Comparison of ENCODE assay signal across 13 cellular contexts in genomic region chr4:1211951-1212545, GRCh38. TPM values are rescaled to one million over a fixed set of nuclear protein-coding genes. Genes with fewer than 3 reads are reported as not detected.
A peak's percentile ranks its signal among the peaks of the same experiment; 100 is the strongest.
DNase-seq lines count a peak whose midpoint lies in the region; TF ChIP-seq lines count a peak whose summit lies in the region.
"Had no signal": no experiment of that assay in that cellular context is flagged by ENCODE, and none has a peak within 500 bp of the region (broad histone marks: within the 10 kb centered on the region; RNA-seq: fewer than 3 reads in every experiment).

No MANE protein-coding gene starts in this region.

- no peak overlapping the region for H3K14ac ChIP-seq in trophoblast cell (ENCODE audit: low read length)

- no peak overlapping the region for H3K4ac ChIP-seq in trophoblast cell (ENCODE audit: low read depth, low read length)

- no peak overlapping the region for H3K4me2 ChIP-seq in trophoblast cell (ENCODE audit: low read length)

- H3K4me3 ChIP-seq in esophagus muscularis mucosa = no peak overlapping the region
- H3K4me3 ChIP-seq in tibial artery = no peak overlapping the region
- H3K4me3 ChIP-seq in trophoblast cell (ENCODE audit: low read depth, low read length) = no peak overlapping the region
- H3K4me3 ChIP-seq: lung had no signal

- no peak overlapping the region for H4K12ac ChIP-seq in trophoblast cell (ENCODE audit: low read depth, low read length)

- H3K79me1 ChIP-seq in trophoblast cell (ENCODE audit: low read length) = peaks cover 18% of the 10 kb centered on the region

- TF ChIP-seq CTCF in VCaP (conservative IDR thresholded peaks at IDR 0.05) = no peak
- no peak for TF ChIP-seq CTCF in esophagus muscularis mucosa (IDR thresholded peaks at IDR 0.05)
- no peak for TF ChIP-seq CTCF in tibial artery (IDR thresholded peaks at IDR 0.05)

- peaks cover 63% of the 10 kb centered on the region for H3K36me3 Mint-ChIP-seq in activated T-cell treated with anti-CD3 and anti-CD28 coated beads, Interleukin-2, amount 50 U/mL, for 24 hours (ENCODE audit: low read depth)
- H3K36me3 Mint-ChIP-seq: activated naive CD8-positive, alpha-beta T cell had no signal

- H3K9me3 Mint-ChIP-seq in activated T-cell treated with anti-CD3 and anti-CD28 coated beads, Interleukin-2, amount 50 U/mL, for 24 hours = no peaks in the 10 kb centered on the region

- H2AK5ac ChIP-seq in trophoblast cell (ENCODE audit: low read length) = no peak overlapping the region

- H2BK12ac ChIP-seq in trophoblast cell (ENCODE audit: low read length) = no peak overlapping the region

- H3K27me3 ChIP-seq in esophagus muscularis mucosa (no peaks in the 10 kb centered on the region), tibial artery (no peaks in the 10 kb centered on the region), trophoblast cell (ENCODE audit: insufficient read depth, low read length) (no peaks in the 10 kb centered on the region)

- H3K9me3 ChIP-seq in esophagus muscularis mucosa (no peaks in the 10 kb centered on the region), tibial artery (no peaks in the 10 kb centered on the region), trophoblast cell (ENCODE audit: insufficient read depth, low read depth, low read length) (no peaks in the 10 kb centered on the region)

- TF ChIP-seq POLR2A in esophagus muscularis mucosa (IDR thresholded peaks at IDR 0.05; ENCODE audit: low read depth) = no peak

- H3K18ac ChIP-seq in trophoblast cell (ENCODE audit: low read length) = no peak overlapping the region

- no peak overlapping the region for H2AFZ ChIP-seq in trophoblast cell (ENCODE audit: insufficient read depth, low read length, poor library complexity)

- H3K27ac ChIP-seq in VCaP (peak overlapping the region; percentile 94), esophagus muscularis mucosa (replicated peaks in 1 of 4) (peak overlapping the region; percentile 65 to 76 (median 66)), tibial artery (peak overlapping the region; percentile 55 to 75), trophoblast cell (ENCODE audit: low read depth, low read length) (no peak overlapping the region)
- H3K27ac ChIP-seq: epithelial cell of prostate had no signal

- peaks cover 17 to 65% (median 57%) of the 10 kb centered on the region in 4 donors for H3K36me3 ChIP-seq in esophagus muscularis mucosa
- H3K36me3 ChIP-seq in tibial artery = peaks cover 38 to 56% (median 50%) of the 10 kb centered on the region in 3 donors
- peaks cover 65 to 68% of the 10 kb centered on the region in 2 experiments for H3K36me3 ChIP-seq in trophoblast cell (ENCODE audit: control insufficient read depth in 1 of 2, insufficient read depth in 2 of 2, low read length in 2 of 2)

- no peak for DNase-seq in esophagus muscularis mucosa (ENCODE audit: extremely low spot score)
- peak; percentile 22 for DNase-seq in midbrain (lab: John Stamatoyannopoulos, UW)
- DNase-seq in tibial artery = no peak
- no peak for DNase-seq in activated T-cell treated with anti-CD3 and anti-CD28 coated beads, Interleukin-2, amount 50 U/mL, for 24 hours
- DNase-seq in activated gamma-delta T cell treated with Interleukin-2 at 50 U/mL for 16 hours = no peak
- no peak for DNase-seq in trophoblast cell
- DNase-seq: MV-4-11, NCI-H226 had no signal

- H3K27ac Mint-ChIP-seq in activated T-cell treated with anti-CD3 and anti-CD28 coated beads, Interleukin-2, amount 50 U/mL, for 24 hours = no peak overlapping the region
- H3K27ac Mint-ChIP-seq: activated naive CD8-positive, alpha-beta T cell had no signal

- 76% methylated on average over 24 of the region's 34 CpGs for WGBS in esophagus muscularis mucosa
- no CpG with 5 or more reads among the region's 34 CpGs for WGBS in trophoblast cell (ENCODE audit: extremely low coverage, insufficient coverage, insufficient read length)

- H3K79me2 ChIP-seq in trophoblast cell (ENCODE audit: control insufficient read depth, insufficient read depth, low read length, poor library complexity) = peaks cover 2% of the 10 kb centered on the region

- no peak overlapping the region for H4K91ac ChIP-seq in trophoblast cell (ENCODE audit: low read depth, low read length)

- H3K4me3 Mint-ChIP-seq in activated T-cell treated with anti-CD3 and anti-CD28 coated beads, Interleukin-2, amount 50 U/mL, for 24 hours = no peak overlapping the region
- H3K4me3 Mint-ChIP-seq: activated naive CD8-positive, alpha-beta T cell; CD14-positive monocyte had no signal

- no peak overlapping the region for H3K9ac ChIP-seq in trophoblast cell (ENCODE audit: low read length)

- intact Hi-C loops in esophagus muscularis mucosa (cut with DNase I) = loop anchor here (5.0 kb wide), 1 partner anchor 45 kb away; no protein-coding TSS in a partner anchor
- intact Hi-C loops in tibial artery (cut with DNase I; ENCODE audit: low total_unique reads) = no loop called here

- no peaks in the 10 kb centered on the region for H3K27me3 Mint-ChIP-seq in activated T-cell treated with anti-CD3 and anti-CD28 coated beads, Interleukin-2, amount 50 U/mL, for 24 hours
- H3K27me3 Mint-ChIP-seq: activated naive CD8-positive, alpha-beta T cell had no signal

- no peak overlapping the region for H4K8ac ChIP-seq in trophoblast cell (ENCODE audit: low read depth, low read length)

- no peak overlapping the region for H2BK120ac ChIP-seq in trophoblast cell (ENCODE audit: insufficient read depth, low read length, poor library complexity)

- H3K4me1 Mint-ChIP-seq in activated T-cell treated with anti-CD3 and anti-CD28 coated beads, Interleukin-2, amount 50 U/mL, for 24 hours (ENCODE audit: low read depth) = peaks cover 16% of the 10 kb centered on the region

- H3K23ac ChIP-seq in trophoblast cell (ENCODE audit: low read length) = no peak overlapping the region

- no peak for TF ChIP-seq EP300 in esophagus muscularis mucosa (IDR thresholded peaks at IDR 0.05)

- H2BK5ac ChIP-seq in trophoblast cell (ENCODE audit: low read depth, low read length, poor library complexity) = no peak overlapping the region

- peaks cover 54 to 98% (median 88%) of the 10 kb centered on the region in 4 donors for H3K4me1 ChIP-seq in esophagus muscularis mucosa
- H3K4me1 ChIP-seq in tibial artery = peaks cover 10 to 51% (median 48%) of the 10 kb centered on the region in 4 donors
- peaks cover 23 to 26% of the 10 kb centered on the region in 2 experiments for H3K4me1 ChIP-seq in trophoblast cell (ENCODE audit: control insufficient read depth in 1 of 2, insufficient read depth in 2 of 2, low read length in 2 of 2)

RNA-seq across cellular contexts. Expression of gene CTBP1, which starts 36.9 kb away (rescaled TPM):
- total RNA-seq in esophagus muscularis mucosa = 100 to 1,000 TPM; 110 to 245 (median 172) TPM
- polyA plus RNA-seq in trophoblast cell (2013) = 76.4 and 79.7 TPM in 2 replicates

RNA-seq across cellular contexts. Expression of gene SPON2, which starts 39.7 kb away (rescaled TPM):
- 10 to 100 TPM; 21.3 to 72.9 (median 58.3) TPM for total RNA-seq in esophagus muscularis mucosa
- 13.7 TPM in 2 replicates for polyA plus RNA-seq in trophoblast cell (2013)
